22 cellular contexts compared by ENCODE assay signal in the genomic region with DNA sequence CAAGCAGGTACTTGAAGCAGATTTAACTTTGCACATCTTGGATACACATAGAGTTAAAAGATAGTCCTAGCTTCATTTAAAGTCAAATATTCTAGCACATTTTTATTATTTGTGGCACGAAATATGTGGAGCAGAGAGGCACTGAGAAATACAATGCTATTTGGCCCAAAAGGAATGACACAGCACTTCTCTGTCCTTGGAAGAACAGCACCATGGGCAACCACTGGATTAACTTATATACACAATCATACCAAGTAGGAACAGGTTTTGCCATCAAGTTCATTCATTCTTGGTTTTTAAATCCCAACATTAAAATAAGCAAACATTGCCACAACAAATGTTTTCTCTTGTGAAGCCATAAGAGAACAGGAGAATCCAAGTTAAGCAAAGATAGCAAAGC. TPM values are rescaled to one million over a fixed set of nuclear protein-coding genes. Genes with fewer than 3 reads are reported as not detected.
DNase-seq lines count a peak whose midpoint lies in the region; ATAC-seq, FAIRE-seq and TF ChIP-seq lines count a peak whose summit lies in the region.
"Had no signal": no experiment of that assay in that cellular context is flagged by ENCODE, and none has a peak within 500 bp of the region (broad histone marks: within the 10 kb centered on the region; RNA-seq: fewer than 3 reads in every experiment).

No MANE protein-coding gene starts in this region.

- no peak for ATAC-seq in A549
- ATAC-seq in IMR-90 (ENCODE audit: low read depth) = no peak
- no peak for ATAC-seq in GM19455 (IDR thresholded peaks at IDR 0.05; ENCODE audit: unreplicated experiment)

- TF ChIP-seq RAD21 in A549 (conservative IDR thresholded peaks at IDR 0.05 in 1 of 2, IDR thresholded peaks at IDR 0.05 in 1 of 2) = no peak
- TF ChIP-seq RAD21 in IMR-90 (IDR thresholded peaks at IDR 0.05; ENCODE audit: low read length) = no peak

- no peak overlapping the region for H2BK5ac ChIP-seq in IMR-90 (ENCODE audit: low read depth, low read length, poor library complexity, severe bottlenecking)

- TF ChIP-seq EP300 in A549 (IDR thresholded peaks at IDR 0.05) = no peak

- no peak overlapping the region for H2BK120ac ChIP-seq in IMR-90 (ENCODE audit: low read depth, low read length)

- no peak overlapping the region for H3K23ac ChIP-seq in IMR-90 (ENCODE audit: low read depth, low read length)

- H3K4me1 ChIP-seq in A549 (peaks cover 13% of the 10 kb centered on the region), IMR-90 (ENCODE audit: control insufficient read depth, insufficient read depth, low read length) (no peaks in the 10 kb centered on the region)

- 71% methylated on average over 1 of the region's 1 CpG for WGBS in A549 (ENCODE audit: missing lambda C conversion rate)
- no CpG with 5 or more reads among the region's 1 CpG for WGBS in IMR-90 (ENCODE audit: extremely low coverage in 2 of 2, insufficient read length in 1 of 2), 2 experiments

- H3K56ac ChIP-seq in IMR-90 (ENCODE audit: extremely low read depth, insufficient read depth, low read length) = no peak overlapping the region

- dilution Hi-C loops in IMR-90 (cut with HindIII; ENCODE audit: low sequenced_read_pairs, unreplicated experiment) = no loop called here

- no peak overlapping the region for H2BK20ac ChIP-seq in IMR-90 (ENCODE audit: low read depth, low read length)

- H3K4me3 ChIP-seq in A549 = no peak overlapping the region
- no peak overlapping the region for H3K4me3 ChIP-seq in IMR-90 (ENCODE audit: insufficient read depth, low read depth, low read length)
- H3K4me3 ChIP-seq in bronchial epithelial cell (ENCODE audit: low read depth, low read length) = no peak overlapping the region

- TF ChIP-seq POLR2A in A549 (IDR thresholded peaks at IDR 0.05; ENCODE audit: low read length) (no peak), IMR-90 (IDR thresholded peaks at IDR 0.05; ENCODE audit: low read depth, low read length) (no peak)

- in situ Hi-C loops in IMR-90 (cut with MboI; ENCODE audit: low sequenced_read_pairs) = loop anchor here (25.0 kb wide), 1 partner anchor 935 kb away; no protein-coding TSS in a partner anchor

- DNase-seq in A549 (ENCODE audit: low read depth in 1 of 2, low spot score in 1 of 2) (no peak), IMR-90 (no peak), bronchial epithelial cell (ENCODE audit: low read depth) (peak; percentile 22), dedifferentiated amniotic fluid mesenchymal stem cell (ENCODE audit: extremely low spot score) (no peak)
- DNase-seq in activated naive CD4-positive, alpha-beta T cell (lab: John Stamatoyannopoulos, UW) = no peak
- DNase-seq: Caco-2; CD4-positive, alpha-beta T cell; GF-D8; HFFc6; NCI-H1417 treated with DMSO at 0.1 percent for 48 hours; NCI-H187 treated with DMSO at 0.1 percent for 48 hours; NCI-H2227 treated with DMSO at 0.1 percent for 48 hours; NCI-H510A treated with DMSO at 0.1 percent for 48 hours; NCI-H774; SIG-M5 had no signal

- no peak overlapping the region for H3K9ac ChIP-seq in IMR-90 (ENCODE audit: low read depth, low read length)

- H3K36me3 ChIP-seq in IMR-90 (ENCODE audit: control insufficient read depth, insufficient read depth, low read length) = no peaks in the 10 kb centered on the region
- no peaks in the 10 kb centered on the region for H3K36me3 ChIP-seq in bronchial epithelial cell (ENCODE audit: control insufficient read depth, insufficient read depth, low read length)

- FAIRE-seq in A549 (lab: Jason Lieb, UNC) (no peak), bronchial epithelial cell (lab: Jason Lieb, UNC) (no peak), islet of Langerhans (lab: Jason Lieb, UNC) (peak; percentile 9)
- FAIRE-seq: A204.1, H54 had no signal

- no peak overlapping the region for H2AFZ ChIP-seq in IMR-90 (replicated peaks; ENCODE audit: low read length, poor library complexity)

- H3K4me2 ChIP-seq in A549 (no peak overlapping the region), IMR-90 (ENCODE audit: low read depth, low read length) (no peak overlapping the region)

- CTCF ChIA-PET in A549 (lab: Yijun Ruan, JAX) = no interaction called here
- CTCF ChIA-PET in IMR-90 (lab: Yijun Ruan, JAX) = interaction anchor here (0.7 kb wide), 1 partner anchor 33 kb away, joined by 3 read pairs; no protein-coding TSS in a partner anchor

- no peak overlapping the region for H2BK15ac ChIP-seq in IMR-90 (ENCODE audit: low read depth, low read length)

- H2AK9ac ChIP-seq in IMR-90 (replicated peaks; ENCODE audit: low read depth, low read length, poor library complexity) = no peak overlapping the region

- no TSS peak for BruUV-seq in IMR-90 (replicated peaks; lab: Mats Ljungman, UMichigan)

- H4K8ac ChIP-seq in IMR-90 (ENCODE audit: low read depth in 2 of 2, low read length in 2 of 2) = no peak overlapping the region

- no peaks in the 10 kb centered on the region for H4K20me1 ChIP-seq in IMR-90 (ENCODE audit: insufficient read depth, low read length)

- no peak overlapping the region for H3K4ac ChIP-seq in IMR-90 (ENCODE audit: low read depth, low read length)

- H4K91ac ChIP-seq in IMR-90 (ENCODE audit: insufficient read depth, low read depth, low read length) = no peak overlapping the region

- peak overlapping the region in 1 of 2 experiments; percentile 26; a peak in 1 of 6 replicates for H3K27ac ChIP-seq in A549
- no peak overlapping the region for H3K27ac ChIP-seq in IMR-90 (ENCODE audit: insufficient read depth, low read length)
- H3K27ac ChIP-seq: RWPE1 had no signal

- H2AK5ac ChIP-seq in IMR-90 (ENCODE audit: low read depth, low read length) = no peak overlapping the region

- intact Hi-C loops in IMR-90 (cut with micrococcal nuclease) = no loop called here

- no peaks in the 10 kb centered on the region for H3K79me1 ChIP-seq in IMR-90 (ENCODE audit: low read depth in 1 of 2, low read length in 2 of 2)

- H3K27me3 ChIP-seq in IMR-90 (ENCODE audit: control insufficient read depth, insufficient read depth, low read length) (no peaks in the 10 kb centered on the region), bronchial epithelial cell (ENCODE audit: control insufficient read depth, insufficient read depth, low read length) (no peaks in the 10 kb centered on the region)

- no peak overlapping the region for H4K5ac ChIP-seq in IMR-90 (ENCODE audit: low read depth, low read length)

- no peak overlapping the region for H3K14ac ChIP-seq in IMR-90 (replicated peaks; ENCODE audit: low read depth, low read length)

- H3K9me3 ChIP-seq in A549 (no peaks in the 10 kb centered on the region), IMR-90 (ENCODE audit: control insufficient read depth, insufficient read depth, low read length) (no peaks in the 10 kb centered on the region)
- H3K9me3 ChIP-seq: Caco-2 had no signal

- H3K9me1 ChIP-seq in IMR-90 (ENCODE audit: insufficient read depth, low read length) = no peaks in the 10 kb centered on the region

- no peak overlapping the region; the same call in 1 of the 2 replicates for H3K18ac ChIP-seq in IMR-90 (ENCODE audit: low read depth, low read length)

- POLR2A ChIA-PET in A549 (lab: Yijun Ruan, JAX) = no interaction called here
- POLR2A ChIA-PET in IMR-90 (lab: Charles Lee; ENCODE audit: unreplicated experiment) = no interaction called here

- TF ChIP-seq CTCF in A549 (IDR thresholded peaks at IDR 0.05) (no peak), IMR-90 (conservative IDR thresholded peaks at IDR 0.05; ENCODE audit: low read depth, low read length) (no peak), bronchial epithelial cell (IDR thresholded peaks at IDR 0.05; ENCODE audit: insufficient read depth, low read length, severe bottlenecking) (no peak)

TF ChIP-seq in A549, 52 proteins besides CTCF, POLR2A, EP300 and RAD21 (continues in another document):
- peak; percentile 53 for TF ChIP-seq MAFK (IDR thresholded peaks at IDR 0.05; ENCODE audit: partially characterized antibody)
- TF ChIP-seq EHMT2 (IDR thresholded peaks at IDR 0.05; ENCODE audit: low read depth) = no peak
- no peak for TF ChIP-seq FOSB (CRISPR knock-in tag; IDR thresholded peaks at IDR 0.05)

TF ChIP-seq in IMR-90, 13 proteins besides CTCF, POLR2A, EP300 and RAD21 (continues in another document):
- no peak for TF ChIP-seq CHD1 (IDR thresholded peaks at IDR 0.05; ENCODE audit: low read depth, low read length)
- TF ChIP-seq CEBPB (IDR thresholded peaks at IDR 0.05; ENCODE audit: low read depth, low read length) = no peak
- peak; percentile 77 for TF ChIP-seq NFE2L2 (IDR thresholded peaks at IDR 0.05; ENCODE audit: low read depth, low read length)

RNA-seq across cellular contexts. Expression of a gene that starts 0.9 kb away (rescaled TPM):
- polyA plus RNA-seq in A549 (2011; rRNA removed) (0.16 TPM in 2 replicates), A549 (2017; fragmentation: RNase III; extraction: RNeasy Plus Mini Kit Qiagen cat#74134 plus additional on column Dnase treatment) (0.01 TPM in 1 of 3 replicates, not detected in the others), IMR-90 (2012; rRNA removed) (0.01 and 0.10 TPM in 2 replicates)
- under 0.01 TPM in 1 of 2 replicates, not detected in the other for polyA plus RNA-seq in A549 (2012; cell fraction: cytosol; rRNA removed)
- polyA plus RNA-seq in A549 (2012; cell fraction: nucleus; rRNA removed) = not detected in 2 replicates
- polyA minus RNA-seq in A549 (2011; rRNA and poly(A)+ RNA removed) = 0.04 TPM in 1 of 2 replicates, not detected in the other
- total RNA-seq in IMR-90 (2012; rRNA removed) (under 0.01 and 0.28 TPM in 2 replicates), bronchial epithelial cell (not detected in 2 replicates)
- 0.01 TPM in 1 of 2 replicates, not detected in the other for polyA plus RNA-seq in IMR-90 (2012; cell fraction: cytosol; rRNA removed)
- 0.08 TPM in 1 of 2 replicates, not detected in the other for polyA plus RNA-seq in IMR-90 (2012; cell fraction: nucleus; rRNA removed; ENCODE audit: low replicate concordance)
- total RNA-seq: Caco-2; CD4-positive, alpha-beta T cell; MCF 10A had no signal

RNA-seq across cellular contexts. Expression of a gene that starts 35.6 kb away (rescaled TPM):
- polyA plus RNA-seq in A549 (2011; rRNA removed) (not detected in 2 replicates), A549 (2017; fragmentation: RNase III; extraction: RNeasy Plus Mini Kit Qiagen cat#74134 plus additional on column Dnase treatment) (not detected in 3 replicates), IMR-90 (2012; rRNA removed) (not detected in 2 replicates)
- not detected in 2 replicates for polyA plus RNA-seq in A549 (2012; cell fraction: cytosol; rRNA removed)
- polyA plus RNA-seq in A549 (2012; cell fraction: nucleus; rRNA removed) = not detected in 2 replicates
- not detected in 2 replicates for polyA minus RNA-seq in A549 (2011; rRNA and poly(A)+ RNA removed)
- total RNA-seq in IMR-90 (2012; rRNA removed) (not detected in 2 replicates), bronchial epithelial cell (not detected in 2 replicates)
- polyA plus RNA-seq in IMR-90 (2012; cell fraction: cytosol; rRNA removed) = not detected in 2 replicates
- not detected in 2 replicates for polyA plus RNA-seq in IMR-90 (2012; cell fraction: nucleus; rRNA removed; ENCODE audit: low replicate concordance)
- total RNA-seq: CD4-positive, alpha-beta T cell; HFFc6; MCF 10A had no signal
- polyA plus RNA-seq: BJ had no signal

RNA-seq across cellular contexts. Expression of a gene that starts 38.7 kb away (rescaled TPM):
- polyA plus RNA-seq in A549 (2011; rRNA removed) (0.22 and 0.50 TPM in 2 replicates), A549 (2017; fragmentation: RNase III; extraction: RNeasy Plus Mini Kit Qiagen cat#74134 plus additional on column Dnase treatment) (0.09 to 0.17 TPM (median 0.15 TPM) in 3 replicates), IMR-90 (2012; rRNA removed) (0.49 and 0.86 TPM in 2 replicates)
- not detected in 2 replicates for polyA plus RNA-seq in A549 (2012; cell fraction: cytosol; rRNA removed)
- polyA plus RNA-seq in A549 (2012; cell fraction: nucleus; rRNA removed) = not detected in 2 replicates
- not detected in 2 replicates for polyA minus RNA-seq in A549 (2011; rRNA and poly(A)+ RNA removed)
- total RNA-seq in IMR-90 (2012; rRNA removed) (0.72 and 0.83 TPM in 2 replicates), bronchial epithelial cell (not detected in 2 replicates)
- polyA plus RNA-seq in IMR-90 (2012; cell fraction: cytosol; rRNA removed) = 0.12 and 1.0 TPM in 2 replicates
- polyA plus RNA-seq in IMR-90 (2012; cell fraction: nucleus; rRNA removed; ENCODE audit: low replicate concordance) = 0.29 TPM in 1 of 2 replicates, not detected in the other
- total RNA-seq: Caco-2, MCF 10A had no signal
